11 cellular contexts compared by ENCODE assay signal in the genomic region with DNA sequence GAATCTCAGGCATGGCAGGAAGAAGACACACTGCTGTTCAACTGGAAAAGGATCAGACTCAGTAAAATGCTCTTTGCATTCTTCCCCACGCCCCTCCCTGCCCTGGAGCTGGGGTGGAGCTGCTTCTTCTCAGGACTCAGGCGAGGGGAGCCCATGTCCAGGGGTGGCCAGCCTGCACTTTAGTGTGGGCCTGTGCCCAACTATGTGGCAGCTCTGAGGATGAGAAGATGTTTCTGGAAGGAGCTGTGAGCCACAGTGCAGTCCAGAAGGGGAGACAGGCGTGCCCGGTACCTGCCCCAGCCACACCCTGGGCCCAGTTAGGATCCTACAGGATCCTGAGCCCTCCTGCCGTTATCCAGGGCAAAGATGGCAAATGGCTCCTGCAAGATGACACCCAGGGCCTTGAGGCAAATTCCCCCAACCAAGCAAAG.
DNase-seq lines count a peak whose midpoint lies in the region; TF ChIP-seq lines count a peak whose summit lies in the region.
"Had no signal": no experiment of that assay in that cellular context is flagged by ENCODE, and none has a peak within 500 bp of the region (broad histone marks: within the 10 kb centered on the region; RNA-seq: fewer than 3 reads in every experiment).

No MANE protein-coding gene starts in this region.

- H3K27me3 ChIP-seq in MG63 = no peaks in the 10 kb centered on the region
- H3K27me3 ChIP-seq: Peyer's patch had no signal

- no peak overlapping the region for H2AFZ ChIP-seq in OCI-LY7 (ENCODE audit: low read length)

- H3K27me3 Mint-ChIP-seq in mesothelial cell of epicardium (ENCODE audit: low read depth) = no peaks in the 10 kb centered on the region
- H3K27me3 Mint-ChIP-seq: activated naive CD8-positive, alpha-beta T cell treated with anti-CD3 and anti-CD28 coated beads, Interleukin-2, amount 10 ng/mL, durations not matched to agents 7 days and 5 days had no signal

- H3K27ac Mint-ChIP-seq in mesothelial cell of epicardium = peak overlapping the region; percentile 92
- H3K27ac Mint-ChIP-seq: activated naive CD8-positive, alpha-beta T cell treated with anti-CD3 and anti-CD28 coated beads, Interleukin-2, amount 10 ng/mL, durations not matched to agents 7 days and 5 days had no signal

- H3K9me2 ChIP-seq in OCI-LY7 (ENCODE audit: insufficient read depth, low read length) = no peaks in the 10 kb centered on the region

- TF ChIP-seq CTCF in AG04449 (IDR thresholded peaks at IDR 0.05; ENCODE audit: insufficient read depth, low read length, missing control alignments) (no peak), choroid plexus epithelial cell (conservative IDR thresholded peaks at IDR 0.05; ENCODE audit: low read depth, low read length) (no peak), mesothelial cell of epicardium (IDR thresholded peaks at IDR 0.05; ENCODE audit: unreplicated experiment) (no peak), OCI-LY7 (conservative IDR thresholded peaks at IDR 0.05; ENCODE audit: low read length) (no peak), GM10266 (IDR thresholded peaks at IDR 0.05; ENCODE audit: control insufficient read depth, insufficient read depth, low read depth, missing control alignments) (no peak)

- H3K9me3 Mint-ChIP-seq in mesothelial cell of epicardium = no peaks in the 10 kb centered on the region
- H3K9me3 Mint-ChIP-seq: activated naive CD8-positive, alpha-beta T cell treated with anti-CD3 and anti-CD28 coated beads, Interleukin-2, amount 10 ng/mL, durations not matched to agents 7 days and 5 days had no signal

- H4K20me1 ChIP-seq in OCI-LY7 (ENCODE audit: insufficient read depth, low read length) = peaks cover 10% of the 10 kb centered on the region; the same call in 1 of the 2 replicates

- peaks cover 3% of the 10 kb centered on the region for H3K36me3 Mint-ChIP-seq in mesothelial cell of epicardium

- no peak overlapping the region for H3K27ac ChIP-seq in OCI-LY7 (ENCODE audit: low read depth, low read length, poor library complexity, severe bottlenecking)
- H3K27ac ChIP-seq: Peyer's patch had no signal

- H3K9me3 ChIP-seq in OCI-LY7 (ENCODE audit: low read length) (no peaks in the 10 kb centered on the region), MG63 (no peaks in the 10 kb centered on the region)
- H3K9me3 ChIP-seq: Peyer's patch had no signal

- CTCF ChIA-PET in AG04449 (lab: Yijun Ruan, JAX) = interaction anchor here (0.6 to 1.0 kb wide), 4 partner anchors 9 to 48 kb away, joined by 3 read pairs; no protein-coding TSS in a partner anchor
- CTCF ChIA-PET in OCI-LY7 (lab: Charles Lee; ENCODE audit: unreplicated experiment) = no interaction called here

- peaks cover 20% of the 10 kb centered on the region for H3K4me1 ChIP-seq in OCI-LY7 (ENCODE audit: insufficient read depth, low read length, poor library complexity, severe bottlenecking)

- H3K36me3 ChIP-seq in OCI-LY7 (ENCODE audit: insufficient read depth, low read length) (peaks cover 39% of the 10 kb centered on the region), MG63 (no peaks in the 10 kb centered on the region; the same call in none of the 2 replicates)

- no peak overlapping the region for H3K4me2 ChIP-seq in OCI-LY7 (ENCODE audit: low read length)

- no peak overlapping the region for H3K4me3 Mint-ChIP-seq in mesothelial cell of epicardium
- H3K4me3 Mint-ChIP-seq: activated naive CD8-positive, alpha-beta T cell treated with anti-CD3 and anti-CD28 coated beads, Interleukin-2, amount 10 ng/mL, durations not matched to agents 7 days and 5 days had no signal

- peaks cover 100% of the 10 kb centered on the region for H3K79me2 ChIP-seq in OCI-LY7 (ENCODE audit: insufficient read depth, low read depth, low read length)

- no TSS peak for BruUV-seq in OCI-LY7 (replicated peaks; lab: Mats Ljungman, UMichigan)

- peak; percentile 28 for DNase-seq in AG04449 (ENCODE audit: low read depth, low spot score)
- DNase-seq in GM04504 (ENCODE audit: low read depth) = peak; percentile 36
- peak; percentile 79 for DNase-seq in choroid plexus epithelial cell (ENCODE audit: low read depth)
- no peak for DNase-seq in mesothelial cell of epicardium (ENCODE audit: low spot score in 2 of 2, unreplicated experiment in 2 of 2)
- DNase-seq in OCI-LY7 (ENCODE audit: low spot score) = no peak
- no peak for DNase-seq in stimulated activated naive CD4-positive, alpha-beta T cell treated with Interleukin-2 at 50 U/mL for 16 hours (lab: John Stamatoyannopoulos, UW)
- DNase-seq in GM10266 (ENCODE audit: extremely low spot score) = no peak
- no peak for DNase-seq in MG63
- DNase-seq: activated naive CD8-positive, alpha-beta T cell treated with anti-CD3 and anti-CD28 coated beads, Interleukin-2, amount 10 ng/mL, durations not matched to agents 7 days and 5 days; NCI-H2107; Peyer's patch had no signal

- H3K4me1 Mint-ChIP-seq in mesothelial cell of epicardium = peaks cover 29% of the 10 kb centered on the region

- POLR2A ChIA-PET in AG04449 (lab: Yijun Ruan, JAX) = interaction anchor here (1.0 kb wide), 1 partner anchor 23 kb away, joined by 3 read pairs; no protein-coding TSS in a partner anchor
- POLR2A ChIA-PET in OCI-LY7 (lab: Charles Lee) = no interaction called here

- H3K4me3 ChIP-seq in AG04449 (ENCODE audit: low read depth, low read length) (no peak overlapping the region), choroid plexus epithelial cell (ENCODE audit: low read depth, low read length) (no peak overlapping the region), OCI-LY7 (ENCODE audit: low read depth, low read length, poor library complexity, severe bottlenecking) (no peak overlapping the region), MG63 (no peak overlapping the region)
- H3K4me3 ChIP-seq: Peyer's patch had no signal

- intact Hi-C loops in OCI-LY7 (cut with micrococcal nuclease; ENCODE audit: unreplicated experiment) = no loop called here

Comparison
In these comparisons a context has a peak if more than half of its experiments do, and no peak if none do; other contexts are left out.
1. DNase-seq: peak in AG04449 (single experiment), GM04504 (single experiment) and choroid plexus epithelial cell (single experiment); none in mesothelial cell of epicardium (0 of 2), OCI-LY7 (single experiment), stimulated activated naive CD4-positive, alpha-beta T cell treated with Interleukin-2 at 50 U/mL for 16 hours (single experiment), GM10266 (single experiment) and MG63 (single experiment).